1 cellular context compared by ENCODE assay signal in the genomic region with DNA sequence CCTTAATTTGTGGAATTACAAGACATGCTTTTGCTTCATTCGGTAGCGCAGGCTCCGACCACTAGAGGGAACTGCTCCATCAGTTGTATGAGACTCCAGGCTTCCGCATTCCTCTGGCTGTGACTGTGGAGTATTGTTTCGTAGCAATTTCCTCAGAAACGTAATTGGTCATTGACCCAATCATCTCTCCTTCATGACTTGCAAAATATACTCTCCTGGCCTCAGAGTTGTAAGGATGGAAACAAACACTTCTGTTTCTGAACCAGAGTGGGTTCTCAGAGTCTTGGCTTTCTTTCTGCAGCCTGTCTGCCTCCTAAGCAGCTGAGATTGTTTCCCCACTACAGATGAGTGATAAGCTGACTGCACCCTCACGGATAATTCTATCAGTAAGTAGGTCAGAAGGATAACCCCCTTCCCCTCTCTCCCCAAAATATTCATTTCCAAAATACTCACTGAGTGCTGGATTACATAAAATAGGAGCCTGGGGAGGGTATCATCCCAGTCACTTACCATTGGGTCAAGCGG.
TF ChIP-seq lines count a peak whose summit lies in the region.

No MANE protein-coding gene starts in this region.

TF ChIP-seq in K562, 482 proteins besides CTCF, POLR2A, EP300 and RAD21 (continued from another document and continues in another):
- TF ChIP-seq ZNF431 (CRISPR knock-in tag; IDR thresholded peaks at IDR 0.05) (no peak), MIER1 (IDR thresholded peaks at IDR 0.05; ENCODE audit: low read depth) (no peak), RFX1 (IDR thresholded peaks at IDR 0.05) (no peak), CBFA2T3 (IDR thresholded peaks at IDR 0.05) (no peak), ZHX1 (conservative IDR thresholded peaks at IDR 0.05; ENCODE audit: low read length) (no peak), ELF1 (tag; IDR thresholded peaks at IDR 0.05) (peak; percentile 97), ZNF197 (CRISPR knock-in tag; IDR thresholded peaks at IDR 0.05; ENCODE audit: low read depth) (no peak), HNRNPLL (IDR thresholded peaks at IDR 0.05; ENCODE audit: low read depth, low read length, poor library complexity, severe bottlenecking) (no peak), CREM (IDR thresholded peaks at IDR 0.05; ENCODE audit: low read depth) (peak; percentile 86), ZKSCAN1 (IDR thresholded peaks at IDR 0.05; ENCODE audit: low read depth, low read length) (no peak), NFYB (IDR thresholded peaks at IDR 0.05; ENCODE audit: extremely low read depth, insufficient read length) (peak; percentile 58), ZNF324 (CRISPR knock-in tag; IDR thresholded peaks at IDR 0.05) (no peak), NFATC3 (IDR thresholded peaks at IDR 0.05) (no peak), HNRNPL (IDR thresholded peaks at IDR 0.05; ENCODE audit: low read depth, low read length) (no peak), HMGXB4 (CRISPR knock-in tag; IDR thresholded peaks at IDR 0.05) (no peak), E2F3 (CRISPR knock-in tag; IDR thresholded peaks at IDR 0.05) (no peak), FOXA3 (CRISPR knock-in tag; conservative IDR thresholded peaks at IDR 0.05 in 1 of 2, IDR thresholded peaks at IDR 0.05 in 1 of 2) (no peak), NFE2L1 (tag; IDR thresholded peaks at IDR 0.05; ENCODE audit: borderline replicate concordance, low read depth) (peak; percentile 76; the same call in 1 of the 2 replicates), TOE1 (IDR thresholded peaks at IDR 0.05; ENCODE audit: borderline replicate concordance) (no peak), TOE1 (CRISPR knock-in tag; IDR thresholded peaks at IDR 0.05; ENCODE audit: borderline replicate concordance, low read depth) (no peak), YBX1 (IDR thresholded peaks at IDR 0.05) (no peak), CBX3 (IDR thresholded peaks at IDR 0.05; ENCODE audit: borderline replicate concordance in 1 of 2, low read length in 2 of 2) (peak in 1 of 2 experiments; percentile 45; a peak in 1 of 3 replicates), ELF4 (CRISPR knock-in tag; IDR thresholded peaks at IDR 0.05) (0 out of 2 replicates have a peak, but pooled peaks have one; percentile 58), FOS (IDR thresholded peaks at IDR 0.05; ENCODE audit: extremely low read depth, insufficient read length) (no peak), SMARCB1 (IDR thresholded peaks at IDR 0.05; ENCODE audit: insufficient read length, low read depth) (no peak), HMG20B (CRISPR knock-in tag; IDR thresholded peaks at IDR 0.05) (no peak), ETS1 (conservative IDR thresholded peaks at IDR 0.05; ENCODE audit: control insufficient read depth, low read depth, low read length) (no peak), C11orf30 (IDR thresholded peaks at IDR 0.05; ENCODE audit: low read depth) (peak; percentile 86), SAFB2 (IDR thresholded peaks at IDR 0.05; ENCODE audit: borderline replicate concordance, low read depth, low read length, severe bottlenecking) (no peak)
- TF ChIP-seq, protein P1, sequence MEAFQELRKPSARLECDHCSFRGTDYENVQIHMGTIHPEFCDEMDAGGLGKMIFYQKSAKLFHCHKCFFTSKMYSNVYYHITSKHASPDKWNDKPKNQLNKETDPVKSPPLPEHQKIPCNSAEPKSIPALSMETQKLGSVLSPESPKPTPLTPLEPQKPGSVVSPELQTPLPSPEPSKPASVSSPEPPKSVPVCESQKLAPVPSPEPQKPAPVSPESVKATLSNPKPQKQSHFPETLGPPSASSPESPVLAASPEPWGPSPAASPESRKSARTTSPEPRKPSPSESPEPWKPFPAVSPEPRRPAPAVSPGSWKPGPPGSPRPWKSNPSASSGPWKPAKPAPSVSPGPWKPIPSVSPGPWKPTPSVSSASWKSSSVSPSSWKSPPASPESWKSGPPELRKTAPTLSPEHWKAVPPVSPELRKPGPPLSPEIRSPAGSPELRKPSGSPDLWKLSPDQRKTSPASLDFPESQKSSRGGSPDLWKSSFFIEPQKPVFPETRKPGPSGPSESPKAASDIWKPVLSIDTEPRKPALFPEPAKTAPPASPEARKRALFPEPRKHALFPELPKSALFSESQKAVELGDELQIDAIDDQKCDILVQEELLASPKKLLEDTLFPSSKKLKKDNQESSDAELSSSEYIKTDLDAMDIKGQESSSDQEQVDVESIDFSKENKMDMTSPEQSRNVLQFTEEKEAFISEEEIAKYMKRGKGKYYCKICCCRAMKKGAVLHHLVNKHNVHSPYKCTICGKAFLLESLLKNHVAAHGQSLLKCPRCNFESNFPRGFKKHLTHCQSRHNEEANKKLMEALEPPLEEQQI (IDR thresholded peaks at IDR 0.05): peak; percentile 34; the same call in 1 of the 2 replicates
- TF ChIP-seq, protein P2, sequence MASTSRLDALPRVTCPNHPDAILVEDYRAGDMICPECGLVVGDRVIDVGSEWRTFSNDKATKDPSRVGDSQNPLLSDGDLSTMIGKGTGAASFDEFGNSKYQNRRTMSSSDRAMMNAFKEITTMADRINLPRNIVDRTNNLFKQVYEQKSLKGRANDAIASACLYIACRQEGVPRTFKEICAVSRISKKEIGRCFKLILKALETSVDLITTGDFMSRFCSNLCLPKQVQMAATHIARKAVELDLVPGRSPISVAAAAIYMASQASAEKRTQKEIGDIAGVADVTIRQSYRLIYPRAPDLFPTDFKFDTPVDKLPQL (IDR thresholded peaks at IDR 0.05; ENCODE audit: extremely low read depth, insufficient read length): no peak
- TF ChIP-seq, protein P3, sequence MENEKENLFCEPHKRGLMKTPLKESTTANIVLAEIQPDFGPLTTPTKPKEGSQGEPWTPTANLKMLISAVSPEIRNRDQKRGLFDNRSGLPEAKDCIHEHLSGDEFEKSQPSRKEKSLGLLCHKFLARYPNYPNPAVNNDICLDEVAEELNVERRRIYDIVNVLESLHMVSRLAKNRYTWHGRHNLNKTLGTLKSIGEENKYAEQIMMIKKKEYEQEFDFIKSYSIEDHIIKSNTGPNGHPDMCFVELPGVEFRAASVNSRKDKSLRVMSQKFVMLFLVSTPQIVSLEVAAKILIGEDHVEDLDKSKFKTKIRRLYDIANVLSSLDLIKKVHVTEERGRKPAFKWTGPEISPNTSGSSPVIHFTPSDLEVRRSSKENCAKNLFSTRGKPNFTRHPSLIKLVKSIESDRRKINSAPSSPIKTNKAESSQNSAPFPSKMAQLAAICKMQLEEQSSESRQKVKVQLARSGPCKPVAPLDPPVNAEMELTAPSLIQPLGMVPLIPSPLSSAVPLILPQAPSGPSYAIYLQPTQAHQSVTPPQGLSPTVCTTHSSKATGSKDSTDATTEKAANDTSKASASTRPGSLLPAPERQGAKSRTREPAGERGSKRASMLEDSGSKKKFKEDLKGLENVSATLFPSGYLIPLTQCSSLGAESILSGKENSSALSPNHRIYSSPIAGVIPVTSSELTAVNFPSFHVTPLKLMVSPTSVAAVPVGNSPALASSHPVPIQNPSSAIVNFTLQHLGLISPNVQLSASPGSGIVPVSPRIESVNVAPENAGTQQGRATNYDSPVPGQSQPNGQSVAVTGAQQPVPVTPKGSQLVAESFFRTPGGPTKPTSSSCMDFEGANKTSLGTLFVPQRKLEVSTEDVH (IDR thresholded peaks at IDR 0.05; ENCODE audit: low read depth, partially characterized antibody): peak; percentile 62
- TF ChIP-seq, protein P4, sequence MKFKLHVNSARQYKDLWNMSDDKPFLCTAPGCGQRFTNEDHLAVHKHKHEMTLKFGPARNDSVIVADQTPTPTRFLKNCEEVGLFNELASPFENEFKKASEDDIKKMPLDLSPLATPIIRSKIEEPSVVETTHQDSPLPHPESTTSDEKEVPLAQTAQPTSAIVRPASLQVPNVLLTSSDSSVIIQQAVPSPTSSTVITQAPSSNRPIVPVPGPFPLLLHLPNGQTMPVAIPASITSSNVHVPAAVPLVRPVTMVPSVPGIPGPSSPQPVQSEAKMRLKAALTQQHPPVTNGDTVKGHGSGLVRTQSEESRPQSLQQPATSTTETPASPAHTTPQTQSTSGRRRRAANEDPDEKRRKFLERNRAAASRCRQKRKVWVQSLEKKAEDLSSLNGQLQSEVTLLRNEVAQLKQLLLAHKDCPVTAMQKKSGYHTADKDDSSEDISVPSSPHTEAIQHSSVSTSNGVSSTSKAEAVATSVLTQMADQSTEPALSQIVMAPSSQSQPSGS (CRISPR knock-in tag; IDR thresholded peaks at IDR 0.05): no peak
